ENCODE assay signal across 17 cellular contexts in the genomic region with DNA sequence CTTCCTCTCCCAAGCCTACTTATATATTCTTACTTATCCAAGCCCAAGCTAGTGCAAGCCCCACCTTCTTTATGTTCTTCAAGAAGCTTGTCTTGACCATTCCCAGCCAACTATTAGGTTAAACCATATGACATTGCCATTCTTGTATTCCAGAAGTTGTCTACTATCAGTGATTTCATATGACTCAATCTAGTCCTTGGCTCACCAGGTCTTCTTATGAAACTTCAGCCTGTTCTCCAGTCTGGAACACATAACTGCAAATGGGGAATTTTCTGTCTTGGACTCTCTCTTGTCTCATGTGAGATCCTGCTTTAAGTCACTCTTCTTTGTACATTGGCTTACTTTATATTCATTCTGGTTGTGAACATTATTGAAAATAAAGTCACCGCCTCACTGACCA.
DNase-seq lines count a peak whose midpoint lies in the region; ATAC-seq and TF ChIP-seq lines count a peak whose summit lies in the region.
"Had no signal": no experiment of that assay in that cellular context is flagged by ENCODE, and none has a peak within 500 bp of the region (broad histone marks: within the 10 kb centered on the region; RNA-seq: fewer than 3 reads in every experiment).

No MANE protein-coding gene starts in this region.

- H3K4me1 Mint-ChIP-seq in chondrocyte (ENCODE audit: low read depth) = peaks cover 37% of the 10 kb centered on the region

- H3K4me3 ChIP-seq in PC-9 = no peak overlapping the region; the same call in 1 of the 2 replicates
- no peak overlapping the region for H3K4me3 ChIP-seq in left ventricle myocardium inferior
- H3K4me3 ChIP-seq: SJCRH30 had no signal

- H3K4me3 Mint-ChIP-seq in chondrocyte (ENCODE audit: unreplicated experiment) = no peak overlapping the region
- H3K4me3 Mint-ChIP-seq: CD4-positive, alpha-beta T cell had no signal

- no peaks in the 10 kb centered on the region for H3K27me3 Mint-ChIP-seq in chondrocyte (ENCODE audit: low read depth)
- H3K27me3 Mint-ChIP-seq: CD4-positive, alpha-beta T cell had no signal

- no peaks in the 10 kb centered on the region for H3K9me3 ChIP-seq in PC-9 (ENCODE audit: insufficient read depth, low read depth)
- no peaks in the 10 kb centered on the region for H3K9me3 ChIP-seq in left ventricle myocardium inferior (replicated peaks)
- H3K9me3 ChIP-seq: SJCRH30 had no signal

- no TSS peak for BruUV-seq in PC-9 (replicated peaks; lab: Mats Ljungman, UMichigan)

- H3K27me3 ChIP-seq in PC-9 (ENCODE audit: insufficient read depth, low read depth) = no peaks in the 10 kb centered on the region
- no peaks in the 10 kb centered on the region for H3K27me3 ChIP-seq in left ventricle myocardium inferior (ENCODE audit: low read depth)
- H3K27me3 ChIP-seq: SJCRH30 had no signal

- intact Hi-C loops in PC-9 (cut with micrococcal nuclease; ENCODE audit: unreplicated experiment) (no loop called here), left ventricle myocardium inferior (cut with micrococcal nuclease) (no loop called here)

- CTCF ChIA-PET in PC-9 (lab: Charles Lee) = no interaction called here

- TF ChIP-seq CTCF in PC-9 (conservative IDR thresholded peaks at IDR 0.05) (no peak), chondrocyte (IDR thresholded peaks at IDR 0.05) (no peak), left ventricle myocardium inferior (IDR thresholded peaks at IDR 0.05; ENCODE audit: borderline replicate concordance) (no peak)

- H2AFZ ChIP-seq in PC-9 = no peak overlapping the region

- peak overlapping the region; percentile 77 for H3K4me2 ChIP-seq in PC-9

- peak overlapping the region; percentile 13 for H3K27ac Mint-ChIP-seq in chondrocyte (ENCODE audit: unreplicated experiment)
- H3K27ac Mint-ChIP-seq: CD4-positive, alpha-beta T cell had no signal

- H3K36me3 ChIP-seq in PC-9 (ENCODE audit: low read depth) (no peaks in the 10 kb centered on the region), left ventricle myocardium inferior (no peaks in the 10 kb centered on the region)
- H3K36me3 ChIP-seq: SJCRH30 had no signal

- H4K20me1 ChIP-seq in PC-9 (ENCODE audit: insufficient read depth) = no peaks in the 10 kb centered on the region

- H3K9me2 ChIP-seq in PC-9 (ENCODE audit: insufficient read depth) = no peaks in the 10 kb centered on the region

- POLR2A ChIA-PET in PC-9 (lab: Charles Lee; ENCODE audit: unreplicated experiment) = no interaction called here

- H3K27ac ChIP-seq in PC-9 = peak overlapping the region; percentile 92; the same call in 1 of the 2 replicates
- no peak overlapping the region for H3K27ac ChIP-seq in left ventricle myocardium inferior (replicated peaks)
- H3K27ac ChIP-seq: SJCRH30 had no signal

- DNase-seq in EL (peak; percentile 11), PC-9 (no peak), chondrocyte (ENCODE audit: low spot score) (no peak), iris pigment epithelial cell (ENCODE audit: low read depth) (peak; percentile 47), GDM1 (lab: John Stamatoyannopoulos, UW) (no peak), left ventricle myocardium inferior (no peak)
- DNase-seq in stimulated activated CD4-positive, alpha-beta T cell treated with anti-CD3 and anti-CD28 coated beads, Interleukin-2, amount 100 ng/mL, for 48 hours = no peak
- DNase-seq: ACHN; CD4-positive, alpha-beta T cell; Kasumi-1; NCI-H1417; NCI-H1930; NCI-H2171 treated with DMSO at 0.1 percent for 48 hours; NCI-H510A treated with DMSO at 0.1 percent for 48 hours; SJCRH30 had no signal

- H3F3A ChIP-seq in PC-9 (ENCODE audit: insufficient read depth, low read depth) = peaks cover 21% of the 10 kb centered on the region; the same call in 1 of the 2 replicates

- peaks cover 35% of the 10 kb centered on the region for H3K4me1 ChIP-seq in PC-9 (replicated peaks; ENCODE audit: insufficient read depth)
- H3K4me1 ChIP-seq in left ventricle myocardium inferior = no peaks in the 10 kb centered on the region
- H3K4me1 ChIP-seq: SJCRH30 had no signal

- ATAC-seq in HG03135 (IDR thresholded peaks at IDR 0.05; ENCODE audit: unreplicated experiment) = no peak
- ATAC-seq: HepG2 had no signal

- no peaks in the 10 kb centered on the region for H3K79me2 ChIP-seq in PC-9 (ENCODE audit: low read depth)

- H3K36me3 Mint-ChIP-seq in chondrocyte (ENCODE audit: low read depth) = peaks cover 4% of the 10 kb centered on the region

- no peaks in the 10 kb centered on the region for H3K9me3 Mint-ChIP-seq in chondrocyte (ENCODE audit: low read depth)
- H3K9me3 Mint-ChIP-seq: CD4-positive, alpha-beta T cell had no signal

Comparison
In these comparisons a context has a peak if more than half of its experiments do, and no peak if none do; other contexts are left out.
1. DNase-seq: peak in EL (single experiment) and iris pigment epithelial cell (single experiment); none in PC-9 (0 of 2), chondrocyte (single experiment), GDM1 (single experiment), stimulated activated CD4-positive, alpha-beta T cell treated with anti-CD3 and anti-CD28 coated beads, Interleukin-2, amount 100 ng/mL, for 48 hours (0 of 2) and left ventricle myocardium inferior (single experiment).